Comparison of ENCODE assay signal across 11 cellular contexts in genomic region chr10:28291881-28292297, GRCh38. TPM values are rescaled to one million over a fixed set of nuclear protein-coding genes. Genes with fewer than 3 reads are reported as not detected.
DNase-seq lines count a peak whose midpoint lies in the region; ATAC-seq, FAIRE-seq and TF ChIP-seq lines count a peak whose summit lies in the region.
"Had no signal": no experiment of that assay in that cellular context is flagged by ENCODE, and none has a peak within 500 bp of the region (broad histone marks: within the 10 kb centered on the region; RNA-seq: fewer than 3 reads in every experiment).

No MANE protein-coding gene starts in this region.

- H3K4me1 ChIP-seq in K562 (replicated peaks in 1 of 2; ENCODE audit: control insufficient read depth in 2 of 2, insufficient read depth in 2 of 2, low read length in 2 of 2) (no peaks in the 10 kb centered on the region), neuronal stem cell (ENCODE audit: control insufficient read depth in 2 of 2, insufficient read depth in 1 of 2, low read depth in 1 of 2, low read length in 2 of 2) (peaks cover 0 to 2% of the 10 kb centered on the region in 2 donors)

- H3K4me3 Mint-ChIP-seq in osteocyte (ENCODE audit: unreplicated experiment), result no peak overlapping the region
- H3K4me3 Mint-ChIP-seq: activated B cell treated with CpG ODN at 0.5 μM for 24 hours, GM23338 had no signal

- TF ChIP-seq CTCF in K562 (IDR thresholded peaks at IDR 0.05 in 2 of 3, conservative IDR thresholded peaks at IDR 0.05 in 1 of 3; ENCODE audit: insufficient read depth in 2 of 3, low read depth in 1 of 3, low read length in 3 of 3) (no peak), osteocyte (IDR thresholded peaks at IDR 0.05) (no peak)

- H3K27ac ChIP-seq in K562 (ENCODE audit: extremely low read depth, low read depth, low read length) (no peak overlapping the region), neuronal stem cell (replicated peaks; ENCODE audit: low read length) (no peak overlapping the region)

- CTCF ChIA-PET in K562 (lab: Yijun Ruan, JAX; ENCODE audit: low intra/inter-chr PET ratio), result no interaction called here

- H3K27me3 Mint-ChIP-seq in osteocyte (ENCODE audit: unreplicated experiment), result no peaks in the 10 kb centered on the region
- H3K27me3 Mint-ChIP-seq: activated B cell treated with CpG ODN at 0.5 μM for 24 hours had no signal

- BruUV-seq in K562 (replicated peaks; lab: Mats Ljungman, UMichigan), result no TSS peak

- H4K20me1 ChIP-seq in K562 (replicated peaks; ENCODE audit: control insufficient read depth, insufficient read depth, low read length), result no peaks in the 10 kb centered on the region

- peak overlapping the region; percentile 89 for H3K27ac Mint-ChIP-seq in osteocyte (ENCODE audit: unreplicated experiment)
- H3K27ac Mint-ChIP-seq: activated B cell treated with CpG ODN at 0.5 μM for 24 hours, GM23338 had no signal

- H3K36me3 ChIP-seq in K562 (ENCODE audit: control insufficient read depth, insufficient read depth, low read length), result no peaks in the 10 kb centered on the region
- no peaks in the 10 kb centered on the region for H3K36me3 ChIP-seq in neuronal stem cell (replicated peaks in 1 of 2; ENCODE audit: control insufficient read depth in 2 of 2, insufficient read depth in 2 of 2, low read length in 2 of 2)

- H3K4ac ChIP-seq in neuronal stem cell (ENCODE audit: low read length), result no peak overlapping the region

- H3K23ac ChIP-seq in neuronal stem cell (ENCODE audit: low read depth, low read length, poor library complexity), result no peak overlapping the region

- intact Hi-C loops in K562 (cut with micrococcal nuclease), result no loop called here

- no peaks in the 10 kb centered on the region for H3K9me1 ChIP-seq in K562 (ENCODE audit: control insufficient read depth, insufficient read depth, low read length)

- H3K79me1 ChIP-seq in neuronal stem cell (ENCODE audit: low read depth, low read length), result peaks cover 2% of the 10 kb centered on the region

- FAIRE-seq in K562 (lab: Jason Lieb, UNC), result no peak

- no peak for TF ChIP-seq RAD21 in K562 (CRISPR knock-in tag; conservative IDR thresholded peaks at IDR 0.05 in 1 of 2, IDR thresholded peaks at IDR 0.05 in 1 of 2)

- no peak for TF ChIP-seq POLR2A in K562 (conservative IDR thresholded peaks at IDR 0.05)

- H3K9ac ChIP-seq in K562 (ENCODE audit: insufficient read depth in 1 of 2, low read depth in 2 of 2, low read length in 2 of 2), result no peak overlapping the region
- no peak overlapping the region for H3K9ac ChIP-seq in neuronal stem cell (ENCODE audit: low read depth, low read length, poor library complexity)

- no peak overlapping the region for H4K91ac ChIP-seq in neuronal stem cell (ENCODE audit: low read depth, low read length, poor library complexity)

- in situ Hi-C loops in ACHN (cut with HindIII; ENCODE audit: low pct_ligation_motif_present, low pct_unique_long_range_greater_than_20kb, low sequenced_read_pairs) (no loop called here), K562 (cut with MboI) (no loop called here)

- POLR2A ChIA-PET in K562 (lab: Yijun Ruan, JAX), result no interaction called here

- WGBS in K562 (ENCODE audit: insufficient coverage, low coverage, missing lambda C conversion rate), result under 1% methylated on average over 5 of the region's 5 CpGs
- no CpG with 5 or more reads among the region's 5 CpGs for WGBS in neuronal stem cell (ENCODE audit: extremely low coverage in 2 of 2, insufficient read length in 2 of 2, insufficient replicate concordance in 1 of 2), 2 donors

- no peak overlapping the region for H2BK5ac ChIP-seq in neuronal stem cell (ENCODE audit: low read length)

- H4K8ac ChIP-seq in neuronal stem cell (ENCODE audit: low read depth, low read length), result no peak overlapping the region

- TF ChIP-seq EP300 in K562 (IDR thresholded peaks at IDR 0.05; ENCODE audit: low read length), result no peak

- H2AK5ac ChIP-seq in neuronal stem cell (ENCODE audit: low read depth, low read length), result no peak overlapping the region

- H2BK120ac ChIP-seq in neuronal stem cell (ENCODE audit: low read depth, low read length), result no peak overlapping the region

- no peak overlapping the region for H2BK12ac ChIP-seq in neuronal stem cell (ENCODE audit: low read length)

- H3K36me3 Mint-ChIP-seq in osteocyte (ENCODE audit: unreplicated experiment), result peaks cover 16% of the 10 kb centered on the region

- no peak overlapping the region for H3K18ac ChIP-seq in neuronal stem cell (ENCODE audit: low read length)

- DNase-seq in ACHN (peak; percentile 62), HT1080 (ENCODE audit: low read depth) (peak; percentile 79), K562 (ENCODE audit: extremely low read depth in 1 of 4, low spot score in 3 of 4) (peak in 1 of 4 experiments; percentile 4), osteocyte (ENCODE audit: extremely low spot score, unreplicated experiment) (no peak), NCI-H2107 (lab: John Stamatoyannopoulos, UW) (no peak), neuronal stem cell (ENCODE audit: low spot score) (no peak), pons (ENCODE audit: low spot score) (no peak)
- DNase-seq: activated B cell treated with CpG ODN at 0.5 μM for 24 hours, NCI-H1105 treated with DMSO at 0.1 percent for 48 hours had no signal

- H3K79me2 ChIP-seq in K562 (ENCODE audit: control insufficient read depth, insufficient read depth, low read length), result no peaks in the 10 kb centered on the region

- no peak overlapping the region for H3K4me2 ChIP-seq in K562 (ENCODE audit: insufficient read depth, low read length)
- no peak overlapping the region for H3K4me2 ChIP-seq in neuronal stem cell (ENCODE audit: insufficient read depth, low read length, poor library complexity, severe bottlenecking)
- H3K4me2 ChIP-seq: GM23338 had no signal

- H2AFZ ChIP-seq in K562 (ENCODE audit: low read depth, low read length), result no peak overlapping the region
- no peak overlapping the region for H2AFZ ChIP-seq in neuronal stem cell (ENCODE audit: low read length)
- H2AFZ ChIP-seq: GM23338 had no signal

- ATAC-seq in K562 (no peak), GM21786 (IDR thresholded peaks at IDR 0.05; ENCODE audit: unreplicated experiment) (no peak)
- ATAC-seq: GM23338 had no signal

- H3K27me3 ChIP-seq in K562 (ENCODE audit: control insufficient read depth in 2 of 2, insufficient read depth in 2 of 2, low read length in 2 of 2), result peaks cover 8 to 20% of the 10 kb centered on the region in 2 experiments; a peak in 3 of 5 replicates
- H3K27me3 ChIP-seq in neuronal stem cell (ENCODE audit: control insufficient read depth in 3 of 3, insufficient read depth in 3 of 3, low read depth in 1 of 3, low read length in 3 of 3), result peaks cover 0 to 3% (median 0%) of the 10 kb centered on the region in 3 experiments

- H3K4me1 Mint-ChIP-seq in osteocyte (ENCODE audit: unreplicated experiment), result peaks cover 77% of the 10 kb centered on the region
- H3K4me1 Mint-ChIP-seq: activated B cell treated with CpG ODN at 0.5 μM for 24 hours had no signal

- H3K9me3 Mint-ChIP-seq in osteocyte (ENCODE audit: unreplicated experiment), result no peaks in the 10 kb centered on the region
- H3K9me3 Mint-ChIP-seq: activated B cell treated with CpG ODN at 0.5 μM for 24 hours, GM23338 had no signal

- H3K9me3 ChIP-seq in K562 (replicated peaks; ENCODE audit: control insufficient read depth, insufficient read depth, low read depth, low read length) (no peaks in the 10 kb centered on the region), neuronal stem cell (replicated peaks in 1 of 2; ENCODE audit: control insufficient read depth in 2 of 2, insufficient read depth in 1 of 2, low read depth in 1 of 2, low read length in 2 of 2) (no peaks in the 10 kb centered on the region)

- no peak overlapping the region for H2BK15ac ChIP-seq in neuronal stem cell (ENCODE audit: low read length)

- H3K14ac ChIP-seq in neuronal stem cell (ENCODE audit: low read length), result no peak overlapping the region

- no peak overlapping the region for H3K4me3 ChIP-seq in K562
- H3K4me3 ChIP-seq in neuronal stem cell (ENCODE audit: low read length in 2 of 2), result no peak overlapping the region
- H3K4me3 ChIP-seq: GM23338 had no signal

TF ChIP-seq in K562, 482 proteins besides CTCF, POLR2A, EP300 and RAD21 (continues in another document):
- TF ChIP-seq ZNF79 (CRISPR knock-in tag; IDR thresholded peaks at IDR 0.05; ENCODE audit: low read depth), result no peak
- 0 out of 2 replicates have a peak, but pooled peaks have one; percentile 16 for TF ChIP-seq FOSL1 (tag; conservative IDR thresholded peaks at IDR 0.05)

RNA-seq across cellular contexts. Expression of gene MPP7, which starts 11.0 kb away (rescaled TPM):
- 0.20 and 0.27 TPM in 2 replicates for total RNA-seq in HT1080 (2014; rRNA removed; shearing (Covaris generic))
- 0.55 and 0.92 TPM in 2 replicates for polyA plus RNA-seq in HT1080 (2015; cell fraction: cytosol; rRNA removed)
- 0.28 and 0.49 TPM in 2 replicates for polyA plus RNA-seq in HT1080 (2015; cell fraction: nucleus; rRNA removed)
- 0.56 and 0.67 TPM in 2 replicates for total RNA-seq in K562 (2011; cell fraction: chromatin; rRNA removed; ENCODE audit: low replicate concordance)
- total RNA-seq in K562 (2011; cell fraction: nucleolus; rRNA removed), result 0.13 and 0.83 TPM in 2 replicates
- total RNA-seq in K562 (2011; cell fraction: nucleoplasm; rRNA removed), result 0.69 and 1.0 TPM in 2 replicates
- total RNA-seq in K562 (2014; rRNA removed) (0.20 and 0.23 TPM in 2 replicates), K562 (2014; rRNA removed; fragmentation: Illumina TruSeq; extraction: Trizol) (0.25 and 0.35 TPM in 2 replicates), K562 (2015; rRNA removed; fragmentation: Illumina TruSeq; extraction: Trizol) (0.15 and 0.22 TPM in 2 replicates), K562 (2021) (0.27 and 0.38 TPM in 2 replicates), osteocyte (37.4 and 41.9 TPM in 2 replicates)
- polyA plus RNA-seq in K562 (2011; rRNA removed) (0.28 and 0.50 TPM in 2 replicates), K562 (2014; fragmentation: Illumina TruSeq; extraction: Trizol) (0.12 and 0.22 TPM in 2 replicates), K562 (2014; fragmentation: Nextera tagmentation; extraction: Ambion mirVana) (under 1 TPM; 0.03 TPM), K562 (2014; rRNA removed) (0.28 and 0.39 TPM in 2 replicates)
- 0.06 and 0.25 TPM in 2 replicates for polyA plus RNA-seq in K562 (2011; cell fraction: cytosol; rRNA removed)
- polyA plus RNA-seq in K562 (2011; cell fraction: nucleus; rRNA removed), result 0.28 and 0.50 TPM in 2 replicates
- polyA plus RNA-seq in K562 (2012), result 0.17 and 0.39 TPM in 2 replicates
- polyA minus RNA-seq in K562 (2011; rRNA and poly(A)+ RNA removed), result 1.2 and 1.3 TPM in 2 replicates
- 0.29 TPM in 1 of 2 replicates, not detected in the other for polyA minus RNA-seq in K562 (2011; cell fraction: cytosol; rRNA and poly(A)+ RNA removed)
- 0.22 and 0.27 TPM in 2 replicates for polyA minus RNA-seq in K562 (2011; cell fraction: nucleus; rRNA and poly(A)+ RNA removed)
- polyA plus RNA-seq in neuronal stem cell (2013, experiment 1 of 2), result 4.1 TPM
- polyA plus RNA-seq in neuronal stem cell (2013, experiment 2 of 2), result 4.1 TPM

Comparison
In these comparisons a context has a peak if more than half of its experiments do, and no peak if none do; other contexts are left out.
1. DNase-seq: peak in ACHN (single experiment) and HT1080 (single experiment); none in osteocyte (single experiment), NCI-H2107 (single experiment), neuronal stem cell (single experiment) and pons (single experiment).
2. RNA of gene MPP7, which starts 11.0 kb away (total RNA-seq): 37.4 to 41.9 TPM in osteocyte; 0.20 to 0.27 TPM in HT1080 and 0.13 to 1.0 TPM in K562; every median in the first group is over 10 times any median in the second.